In genomic region chr22:17726561-17727243, GRCh38 we compare ENCODE assay signal across 10 cellular contexts. TPM values are rescaled to one million over a fixed set of nuclear protein-coding genes. Genes with fewer than 3 reads are reported as not detected.
DNase-seq lines count a peak whose midpoint lies in the region; ATAC-seq and TF ChIP-seq lines count a peak whose summit lies in the region.
"Had no signal": no experiment of that assay in that cellular context is flagged by ENCODE, and none has a peak within 500 bp of the region (broad histone marks: within the 10 kb centered on the region; RNA-seq: fewer than 3 reads in every experiment).

No MANE protein-coding gene starts in this region.

- H3K27me3 ChIP-seq in thymus (ENCODE audit: control insufficient read depth, insufficient read depth) = no peaks in the 10 kb centered on the region

- H3K4me3 Mint-ChIP-seq in activated naive CD4-positive, alpha-beta T cell treated with anti-CD3 and anti-CD28 coated beads for 36 hours = no peak overlapping the region
- no peak overlapping the region for H3K4me3 Mint-ChIP-seq in activated CD8-positive, alpha-beta T cell treated with anti-CD3 and anti-CD28 coated beads for 36 hours
- no peak overlapping the region for H3K4me3 Mint-ChIP-seq in activated T-helper 2 cell treated with anti-CD3 and anti-CD28 coated beads, Interferon-gamma antibody, Interleukin-2, Interleukin-4, amounts not matched to agents 10 μg/mL and 5 μg/mL and 100 μg/mL, durations not matched to agents 14 hours and 24 hours and 36 hours (ENCODE audit: low read depth)

- WGBS in thymus = 29% methylated on average over 8 of the region's 8 CpGs

- POLR2A ChIA-PET in activated CD8-positive, alpha-beta T cell treated with anti-CD3 and anti-CD28 coated beads for 36 hours (lab: Charles Lee) = no interaction called here

- peak overlapping the region; percentile 22 for H3K27ac Mint-ChIP-seq in activated naive CD4-positive, alpha-beta T cell treated with anti-CD3 and anti-CD28 coated beads for 36 hours
- H3K27ac Mint-ChIP-seq in activated CD8-positive, alpha-beta T cell treated with anti-CD3 and anti-CD28 coated beads for 36 hours = peak overlapping the region; percentile 77
- H3K27ac Mint-ChIP-seq in activated T-helper 2 cell treated with anti-CD3 and anti-CD28 coated beads, Interferon-gamma antibody, Interleukin-2, Interleukin-4, amounts not matched to agents 10 μg/mL and 5 μg/mL and 100 μg/mL, durations not matched to agents 14 hours and 24 hours and 36 hours = no peak overlapping the region

- H3K4me1 Mint-ChIP-seq in activated naive CD4-positive, alpha-beta T cell treated with anti-CD3 and anti-CD28 coated beads for 36 hours (ENCODE audit: low read depth) = peaks cover 14% of the 10 kb centered on the region
- H3K4me1 Mint-ChIP-seq in activated CD8-positive, alpha-beta T cell treated with anti-CD3 and anti-CD28 coated beads for 36 hours (ENCODE audit: low read depth) = peaks cover 13% of the 10 kb centered on the region
- peaks cover 7% of the 10 kb centered on the region for H3K4me1 Mint-ChIP-seq in activated T-helper 2 cell treated with anti-CD3 and anti-CD28 coated beads, Interferon-gamma antibody, Interleukin-2, Interleukin-4, amounts not matched to agents 10 μg/mL and 5 μg/mL and 100 μg/mL, durations not matched to agents 14 hours and 24 hours and 36 hours (ENCODE audit: low read depth)

- peaks cover 37% of the 10 kb centered on the region for H3K36me3 ChIP-seq in thymus (ENCODE audit: control insufficient read depth, insufficient read depth)

- H3K27ac ChIP-seq in thymus (ENCODE audit: low read depth) = peak overlapping the region; percentile 8
- H3K27ac ChIP-seq: C4-2B had no signal

- ATAC-seq in activated CD8-positive, alpha-beta T cell treated with anti-CD3 and anti-CD28 coated beads for 36 hours = peak; percentile 55
- peak; percentile 29 for ATAC-seq in left ventricle myocardium superior

- intact Hi-C loops in activated naive CD4-positive, alpha-beta T cell treated with anti-CD3 and anti-CD28 coated beads for 36 hours (cut with micrococcal nuclease) = no loop called here
- intact Hi-C loops in activated CD8-positive, alpha-beta T cell treated with anti-CD3 and anti-CD28 coated beads for 36 hours (cut with micrococcal nuclease) = no loop called here
- intact Hi-C loops in left ventricle myocardium superior (cut with micrococcal nuclease) = no loop called here
- intact Hi-C loops in activated T-helper 2 cell treated with anti-CD3 and anti-CD28 coated beads, Interferon-gamma antibody, Interleukin-2, Interleukin-4, amounts not matched to agents 10 μg/mL and 5 μg/mL and 100 μg/mL, durations not matched to agents 14 hours and 24 hours and 36 hours (cut with micrococcal nuclease) = no loop called here

- no peak for TF ChIP-seq CTCF in activated CD8-positive, alpha-beta T cell treated with anti-CD3 and anti-CD28 coated beads for 36 hours (IDR thresholded peaks at IDR 0.05)

- CTCF ChIA-PET in activated naive CD4-positive, alpha-beta T cell treated with anti-CD3 and anti-CD28 coated beads for 36 hours (lab: Charles Lee) = interaction anchor here (0.5 to 1.0 kb wide), 2 partner anchors 18 to 68 kb away, joined by 3 read pairs; no protein-coding TSS in a partner anchor
- CTCF ChIA-PET in activated CD8-positive, alpha-beta T cell treated with anti-CD3 and anti-CD28 coated beads for 36 hours (lab: Charles Lee) = interaction anchor here (1.1 to 2.0 kb wide), 3 partner anchors 16 to 349 kb away, joined by 3 to 8 read pairs (median 6); no protein-coding TSS in a partner anchor

- DNase-seq in activated naive CD4-positive, alpha-beta T cell treated with anti-CD3 and anti-CD28 coated beads for 36 hours = peak; percentile 17
- no peak for DNase-seq in activated naive CD4-positive, alpha-beta T cell treated with Interleukin-2 at 50 U/mL for 16 hours
- peak; percentile 19 for DNase-seq in activated CD8-positive, alpha-beta T cell treated with anti-CD3 and anti-CD28 coated beads for 36 hours
- DNase-seq in left ventricle myocardium superior (peak; percentile 41), COLO829 (ENCODE audit: low spot score) (no peak)
- no peak for DNase-seq in activated T-helper 2 cell treated with anti-CD3 and anti-CD28 coated beads, Interferon-gamma antibody, Interleukin-2, Interleukin-4, amounts not matched to agents 10 μg/mL and 5 μg/mL and 100 μg/mL, durations not matched to agents 14 hours and 24 hours and 36 hours (ENCODE audit: low spot score)
- no peak for DNase-seq in NK-92 treated with Interleukin-12 subunit alpha and Interleukin-12 subunit beta, amount 100 ng/mL, for 24 hours (lab: John Stamatoyannopoulos, UW)
- DNase-seq: NCI-H2107 had no signal

- H3K9me3 Mint-ChIP-seq in activated naive CD4-positive, alpha-beta T cell treated with anti-CD3 and anti-CD28 coated beads for 36 hours = no peaks in the 10 kb centered on the region
- no peaks in the 10 kb centered on the region for H3K9me3 Mint-ChIP-seq in activated CD8-positive, alpha-beta T cell treated with anti-CD3 and anti-CD28 coated beads for 36 hours
- H3K9me3 Mint-ChIP-seq in activated T-helper 2 cell treated with anti-CD3 and anti-CD28 coated beads, Interferon-gamma antibody, Interleukin-2, Interleukin-4, amounts not matched to agents 10 μg/mL and 5 μg/mL and 100 μg/mL, durations not matched to agents 14 hours and 24 hours and 36 hours = no peaks in the 10 kb centered on the region

- H3K27me3 Mint-ChIP-seq in activated naive CD4-positive, alpha-beta T cell treated with anti-CD3 and anti-CD28 coated beads for 36 hours (ENCODE audit: low read depth) = no peaks in the 10 kb centered on the region
- no peaks in the 10 kb centered on the region for H3K27me3 Mint-ChIP-seq in activated CD8-positive, alpha-beta T cell treated with anti-CD3 and anti-CD28 coated beads for 36 hours
- H3K27me3 Mint-ChIP-seq in activated T-helper 2 cell treated with anti-CD3 and anti-CD28 coated beads, Interferon-gamma antibody, Interleukin-2, Interleukin-4, amounts not matched to agents 10 μg/mL and 5 μg/mL and 100 μg/mL, durations not matched to agents 14 hours and 24 hours and 36 hours (ENCODE audit: low read depth) = no peaks in the 10 kb centered on the region

- H3K4me1 ChIP-seq in thymus (ENCODE audit: control insufficient read depth, insufficient read depth, low read length) = peaks cover 5% of the 10 kb centered on the region

- peaks cover 4% of the 10 kb centered on the region for H3K36me3 Mint-ChIP-seq in activated naive CD4-positive, alpha-beta T cell treated with anti-CD3 and anti-CD28 coated beads for 36 hours (ENCODE audit: low read depth)
- H3K36me3 Mint-ChIP-seq in activated CD8-positive, alpha-beta T cell treated with anti-CD3 and anti-CD28 coated beads for 36 hours (ENCODE audit: low read depth) = peaks cover 17% of the 10 kb centered on the region
- peaks cover 28% of the 10 kb centered on the region for H3K36me3 Mint-ChIP-seq in activated T-helper 2 cell treated with anti-CD3 and anti-CD28 coated beads, Interferon-gamma antibody, Interleukin-2, Interleukin-4, amounts not matched to agents 10 μg/mL and 5 μg/mL and 100 μg/mL, durations not matched to agents 14 hours and 24 hours and 36 hours (ENCODE audit: low read depth)

- no peaks in the 10 kb centered on the region for H3K9me3 ChIP-seq in thymus (ENCODE audit: control insufficient read depth)

- H3K4me3 ChIP-seq in thymus (ENCODE audit: low read length) = no peak overlapping the region

RNA-seq across cellular contexts. Expression of gene BID, which starts 47.6 kb away (rescaled TPM):
- total RNA-seq in activated naive CD4-positive, alpha-beta T cell treated with anti-CD3 and anti-CD28 coated beads for 36 hours = 10 to 100 TPM; 53.0 to 63.7 TPM
- 10 to 100 TPM; 16.3 to 19.9 TPM for total RNA-seq in activated CD8-positive, alpha-beta T cell treated with anti-CD3 and anti-CD28 coated beads for 36 hours
- total RNA-seq in left ventricle myocardium superior = 25.4 TPM
- 32.5 TPM for polyA plus RNA-seq in thymus
- total RNA-seq in activated T-helper 2 cell treated with anti-CD3 and anti-CD28 coated beads, Interferon-gamma antibody, Interleukin-2, Interleukin-4, amounts not matched to agents 10 μg/mL and 5 μg/mL and 100 μg/mL, durations not matched to agents 14 hours and 24 hours and 36 hours = 11.5 and 14.3 TPM in 2 replicates

Comparison
In these comparisons a context has a peak if more than half of its experiments do, and no peak if none do; other contexts are left out.
1. DNase-seq: peak in activated naive CD4-positive, alpha-beta T cell treated with anti-CD3 and anti-CD28 coated beads for 36 hours (single experiment), activated CD8-positive, alpha-beta T cell treated with anti-CD3 and anti-CD28 coated beads for 36 hours (single experiment) and left ventricle myocardium superior (single experiment); none in activated naive CD4-positive, alpha-beta T cell treated with Interleukin-2 at 50 U/mL for 16 hours (single experiment), activated T-helper 2 cell treated with anti-CD3 and anti-CD28 coated beads, Interferon-gamma antibody, Interleukin-2, Interleukin-4, amounts not matched to agents 10 μg/mL and 5 μg/mL and 100 μg/mL, durations not matched to agents 14 hours and 24 hours and 36 hours (single experiment), NK-92 treated with Interleukin-12 subunit alpha and Interleukin-12 subunit beta, amount 100 ng/mL, for 24 hours (single experiment) and COLO829 (single experiment).